21 cellular contexts compared by ENCODE assay signal in the genomic region with DNA sequence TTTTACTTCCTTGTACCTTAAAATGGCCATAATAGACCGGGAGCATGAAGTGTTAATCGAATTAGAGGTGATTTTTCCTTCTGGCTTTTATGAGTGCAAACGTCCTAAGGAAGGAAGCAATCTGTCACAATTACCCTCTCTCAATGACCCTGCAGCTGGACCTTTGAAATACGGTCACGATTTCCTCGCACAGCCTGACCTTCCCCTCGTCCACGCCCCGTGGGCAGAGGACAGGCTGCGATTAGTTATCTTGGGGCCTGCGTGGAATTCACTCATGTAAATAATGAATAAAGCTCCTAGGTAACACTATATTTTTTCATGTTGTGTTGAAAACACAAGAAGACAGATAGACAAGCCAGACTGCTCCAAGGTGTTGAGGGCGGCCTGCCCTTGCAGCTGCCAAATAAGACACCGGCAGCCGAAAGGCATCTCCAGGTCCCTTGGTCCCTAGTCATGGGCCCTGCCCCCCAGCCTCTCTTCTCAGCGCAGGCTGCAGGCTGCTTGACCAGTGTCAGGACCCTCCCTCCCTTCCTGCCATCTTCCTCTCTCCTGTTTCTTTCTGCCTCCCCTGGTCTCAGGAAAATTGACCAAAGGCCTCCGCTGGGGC.
"Had no signal": no experiment of that assay in that cellular context is flagged by ENCODE, and none has a peak within 500 bp of the region (broad histone marks: within the 10 kb centered on the region; RNA-seq: fewer than 3 reads in every experiment).

No MANE protein-coding gene starts in this region.

- H3K27ac Mint-ChIP-seq: memory B cell; natural killer cell; stimulated activated effector memory CD8-positive, alpha-beta T cell treated with anti-CD3 and anti-CD28 coated beads, Interleukin-12 subunit alpha, Interleukin-12 subunit beta, amount 100 ng/mL, for 72 hours; stimulated activated naive CD8-positive, alpha-beta T cell treated with anti-CD3 and anti-CD28 coated beads, Interleukin-15, Interleukin-2, amounts not matched to agents 100 ng/mL and 50 ng/mL, for 24 hours had no signal

- H3K4me3 ChIP-seq: left ventricle myocardium inferior, pancreas, prostate gland, skin epidermis, suprapubic skin, thoracic aorta, tibial artery, uterus had no signal

- H3K4me3 Mint-ChIP-seq: memory B cell; naive B cell; natural killer cell; stimulated activated effector memory CD8-positive, alpha-beta T cell treated with anti-CD3 and anti-CD28 coated beads, Interleukin-12 subunit alpha, Interleukin-12 subunit beta, amount 100 ng/mL, for 72 hours; stimulated activated naive CD8-positive, alpha-beta T cell treated with anti-CD3 and anti-CD28 coated beads, Interleukin-15, Interleukin-2, amounts not matched to agents 100 ng/mL and 50 ng/mL, for 24 hours had no signal

- H3K9me3 ChIP-seq: pancreas, prostate gland, thoracic aorta, uterus had no signal

- H3K9me3 Mint-ChIP-seq: natural killer cell; stimulated activated naive CD8-positive, alpha-beta T cell treated with anti-CD3 and anti-CD28 coated beads, Interleukin-15, Interleukin-2, amounts not matched to agents 100 ng/mL and 50 ng/mL, for 24 hours had no signal

- H3K4me1 Mint-ChIP-seq: memory B cell; naive B cell; natural killer cell; stimulated activated effector memory CD8-positive, alpha-beta T cell treated with anti-CD3 and anti-CD28 coated beads, Interleukin-12 subunit alpha, Interleukin-12 subunit beta, amount 100 ng/mL, for 72 hours had no signal

- DNase-seq: head of caudate nucleus; hippocampal formation; left colon; left ventricle myocardium inferior; naive B cell; natural killer cell; retina; right cardiac atrium; stimulated activated CD4-positive, alpha-beta T cell treated with anti-CD3 and anti-CD28 coated beads, Interleukin-4, amount 100 ng/mL, for 24 hours; stimulated activated naive CD4-positive, alpha-beta T cell; tibial artery; trophoblast cell; uterus had no signal

- H3K27me3 Mint-ChIP-seq: memory B cell; naive B cell; stimulated activated naive CD8-positive, alpha-beta T cell treated with anti-CD3 and anti-CD28 coated beads, Interleukin-15, Interleukin-2, amounts not matched to agents 100 ng/mL and 50 ng/mL, for 24 hours had no signal

- H3K27me3 ChIP-seq: pancreas, suprapubic skin, tibial artery, uterus had no signal

- H3K36me3 ChIP-seq: left ventricle myocardium inferior, pancreas, prostate gland, suprapubic skin, thoracic aorta, tibial artery, uterus had no signal

- H3K27ac ChIP-seq: left ventricle myocardium inferior, pancreas, prostate gland, skin epidermis, suprapubic skin, thoracic aorta, tibial artery, uterus had no signal

- H3K36me3 Mint-ChIP-seq: memory B cell; naive B cell; natural killer cell; stimulated activated effector memory CD8-positive, alpha-beta T cell treated with anti-CD3 and anti-CD28 coated beads, Interleukin-12 subunit alpha, Interleukin-12 subunit beta, amount 100 ng/mL, for 72 hours had no signal

- H3K4me1 ChIP-seq: left ventricle myocardium inferior, pancreas, prostate gland, suprapubic skin, tibial artery, uterus had no signal
